1 cellular context compared by ENCODE assay signal in the genomic region with DNA sequence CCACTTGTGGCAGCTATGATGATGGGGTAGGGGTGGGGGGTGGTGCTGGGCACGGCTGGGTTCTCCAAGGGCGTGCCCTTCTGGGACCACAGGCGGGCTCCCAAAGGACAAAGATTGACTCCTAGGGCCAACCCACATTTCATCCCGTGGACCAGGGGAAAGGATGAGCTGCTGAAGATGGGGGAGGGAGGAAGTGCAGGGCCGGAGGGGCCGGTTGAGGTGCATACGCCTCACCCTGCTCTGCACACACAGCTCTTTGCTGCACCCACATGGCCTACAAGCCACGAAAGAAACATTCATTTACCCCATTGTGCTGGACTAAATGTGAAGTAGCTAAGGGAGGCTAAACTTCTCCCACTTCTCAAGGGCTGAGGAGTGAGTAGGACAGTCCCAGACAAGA.
TF ChIP-seq lines count a peak whose summit lies in the region.

No MANE protein-coding gene starts in this region.

TF ChIP-seq in K562, 482 proteins besides CTCF, POLR2A, EP300 and RAD21 (continues in another document):
- no peak for TF ChIP-seq TRIM24 (IDR thresholded peaks at IDR 0.05)
- TF ChIP-seq, protein P1, sequence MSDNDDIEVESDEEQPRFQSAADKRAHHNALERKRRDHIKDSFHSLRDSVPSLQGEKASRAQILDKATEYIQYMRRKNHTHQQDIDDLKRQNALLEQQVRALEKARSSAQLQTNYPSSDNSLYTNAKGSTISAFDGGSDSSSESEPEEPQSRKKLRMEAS (CRISPR knock-in tag; IDR thresholded peaks at IDR 0.05) = no peak
- TF ChIP-seq, protein P2, sequence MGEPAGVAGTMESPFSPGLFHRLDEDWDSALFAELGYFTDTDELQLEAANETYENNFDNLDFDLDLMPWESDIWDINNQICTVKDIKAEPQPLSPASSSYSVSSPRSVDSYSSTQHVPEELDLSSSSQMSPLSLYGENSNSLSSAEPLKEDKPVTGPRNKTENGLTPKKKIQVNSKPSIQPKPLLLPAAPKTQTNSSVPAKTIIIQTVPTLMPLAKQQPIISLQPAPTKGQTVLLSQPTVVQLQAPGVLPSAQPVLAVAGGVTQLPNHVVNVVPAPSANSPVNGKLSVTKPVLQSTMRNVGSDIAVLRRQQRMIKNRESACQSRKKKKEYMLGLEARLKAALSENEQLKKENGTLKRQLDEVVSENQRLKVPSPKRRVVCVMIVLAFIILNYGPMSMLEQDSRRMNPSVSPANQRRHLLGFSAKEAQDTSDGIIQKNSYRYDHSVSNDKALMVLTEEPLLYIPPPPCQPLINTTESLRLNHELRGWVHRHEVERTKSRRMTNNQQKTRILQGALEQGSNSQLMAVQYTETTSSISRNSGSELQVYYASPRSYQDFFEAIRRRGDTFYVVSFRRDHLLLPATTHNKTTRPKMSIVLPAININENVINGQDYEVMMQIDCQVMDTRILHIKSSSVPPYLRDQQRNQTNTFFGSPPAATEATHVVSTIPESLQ (CRISPR knock-in tag; IDR thresholded peaks at IDR 0.05) = no peak
- TF ChIP-seq FIP1L1 (IDR thresholded peaks at IDR 0.05; ENCODE audit: low read depth, low read length, poor library complexity, severe bottlenecking) = no peak
- no peak for TF ChIP-seq ELK1 (CRISPR knock-in tag; IDR thresholded peaks at IDR 0.05)
- TF ChIP-seq STAG1 (CRISPR knock-in tag; IDR thresholded peaks at IDR 0.05; ENCODE audit: borderline replicate concordance) = peak; percentile 47; the same call in 1 of the 2 replicates
- no peak for TF ChIP-seq SMAD4 (CRISPR knock-in tag; conservative IDR thresholded peaks at IDR 0.05)
- no peak for TF ChIP-seq SIRT6 (IDR thresholded peaks at IDR 0.05; ENCODE audit: low read depth, low read length)
- no peak for TF ChIP-seq SMARCC2 (IDR thresholded peaks at IDR 0.05; ENCODE audit: low read depth)
- no peak for TF ChIP-seq SNAPC5 (CRISPR knock-in tag; IDR thresholded peaks at IDR 0.05)
- no peak for TF ChIP-seq TGIF2 (CRISPR knock-in tag; IDR thresholded peaks at IDR 0.05)
- TF ChIP-seq ZNF124 (CRISPR knock-in tag; IDR thresholded peaks at IDR 0.05) = no peak
- no peak for TF ChIP-seq FOXP1 (CRISPR knock-in tag; IDR thresholded peaks at IDR 0.05)
- TF ChIP-seq PCBP1 (IDR thresholded peaks at IDR 0.05; ENCODE audit: low read depth, low read length, poor library complexity, severe bottlenecking) = no peak
- TF ChIP-seq PML (IDR thresholded peaks at IDR 0.05; ENCODE audit: low read length) = no peak
- TF ChIP-seq, protein P3, sequence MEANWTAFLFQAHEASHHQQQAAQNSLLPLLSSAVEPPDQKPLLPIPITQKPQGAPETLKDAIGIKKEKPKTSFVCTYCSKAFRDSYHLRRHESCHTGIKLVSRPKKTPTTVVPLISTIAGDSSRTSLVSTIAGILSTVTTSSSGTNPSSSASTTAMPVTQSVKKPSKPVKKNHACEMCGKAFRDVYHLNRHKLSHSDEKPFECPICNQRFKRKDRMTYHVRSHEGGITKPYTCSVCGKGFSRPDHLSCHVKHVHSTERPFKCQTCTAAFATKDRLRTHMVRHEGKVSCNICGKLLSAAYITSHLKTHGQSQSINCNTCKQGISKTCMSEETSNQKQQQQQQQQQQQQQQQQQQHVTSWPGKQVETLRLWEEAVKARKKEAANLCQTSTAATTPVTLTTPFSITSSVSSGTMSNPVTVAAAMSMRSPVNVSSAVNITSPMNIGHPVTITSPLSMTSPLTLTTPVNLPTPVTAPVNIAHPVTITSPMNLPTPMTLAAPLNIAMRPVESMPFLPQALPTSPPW (CRISPR knock-in tag; IDR thresholded peaks at IDR 0.05) = no peak
- TF ChIP-seq ZNF134 (CRISPR knock-in tag; conservative IDR thresholded peaks at IDR 0.05) = no peak
- TF ChIP-seq THRAP3 (IDR thresholded peaks at IDR 0.05; ENCODE audit: borderline replicate concordance) = no peak
- TF ChIP-seq, protein P4, sequence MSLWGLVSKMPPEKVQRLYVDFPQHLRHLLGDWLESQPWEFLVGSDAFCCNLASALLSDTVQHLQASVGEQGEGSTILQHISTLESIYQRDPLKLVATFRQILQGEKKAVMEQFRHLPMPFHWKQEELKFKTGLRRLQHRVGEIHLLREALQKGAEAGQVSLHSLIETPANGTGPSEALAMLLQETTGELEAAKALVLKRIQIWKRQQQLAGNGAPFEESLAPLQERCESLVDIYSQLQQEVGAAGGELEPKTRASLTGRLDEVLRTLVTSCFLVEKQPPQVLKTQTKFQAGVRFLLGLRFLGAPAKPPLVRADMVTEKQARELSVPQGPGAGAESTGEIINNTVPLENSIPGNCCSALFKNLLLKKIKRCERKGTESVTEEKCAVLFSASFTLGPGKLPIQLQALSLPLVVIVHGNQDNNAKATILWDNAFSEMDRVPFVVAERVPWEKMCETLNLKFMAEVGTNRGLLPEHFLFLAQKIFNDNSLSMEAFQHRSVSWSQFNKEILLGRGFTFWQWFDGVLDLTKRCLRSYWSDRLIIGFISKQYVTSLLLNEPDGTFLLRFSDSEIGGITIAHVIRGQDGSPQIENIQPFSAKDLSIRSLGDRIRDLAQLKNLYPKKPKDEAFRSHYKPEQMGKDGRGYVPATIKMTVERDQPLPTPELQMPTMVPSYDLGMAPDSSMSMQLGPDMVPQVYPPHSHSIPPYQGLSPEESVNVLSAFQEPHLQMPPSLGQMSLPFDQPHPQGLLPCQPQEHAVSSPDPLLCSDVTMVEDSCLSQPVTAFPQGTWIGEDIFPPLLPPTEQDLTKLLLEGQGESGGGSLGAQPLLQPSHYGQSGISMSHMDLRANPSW (CRISPR knock-in tag; IDR thresholded peaks at IDR 0.05) = no peak
- TF ChIP-seq NCOA2 (IDR thresholded peaks at IDR 0.05; ENCODE audit: partially characterized antibody in 2 of 2) = no peak
- TF ChIP-seq HMG20A (CRISPR knock-in tag; conservative IDR thresholded peaks at IDR 0.05) = no peak
- no peak for TF ChIP-seq ZBED1 (IDR thresholded peaks at IDR 0.05)
- TF ChIP-seq SPI1 (IDR thresholded peaks at IDR 0.05; ENCODE audit: borderline replicate concordance, low read depth, low read length) = peak; percentile 79; the same call in 1 of the 2 replicates
- no peak for TF ChIP-seq ZNF212 (CRISPR knock-in tag; IDR thresholded peaks at IDR 0.05)
- no peak for TF ChIP-seq CBX5 (IDR thresholded peaks at IDR 0.05; ENCODE audit: borderline replicate concordance, low read depth)
- TF ChIP-seq CBX8 (IDR thresholded peaks at IDR 0.05; ENCODE audit: borderline replicate concordance, extremely low read depth, low read depth, low read length, poor library complexity, severe bottlenecking) = no peak
- no peak for TF ChIP-seq MCM2 (IDR thresholded peaks at IDR 0.05; ENCODE audit: low read depth)
- no peak for TF ChIP-seq ZNF24 (IDR thresholded peaks at IDR 0.05)
- TF ChIP-seq TAF9B (IDR thresholded peaks at IDR 0.05; ENCODE audit: partially characterized antibody) = no peak
- 0 out of 2 replicates have a peak, but pooled peaks have one; percentile 23 for TF ChIP-seq CC2D1A (IDR thresholded peaks at IDR 0.05)
- TF ChIP-seq FOXJ3 (CRISPR knock-in tag; IDR thresholded peaks at IDR 0.05) = no peak
- 0 out of 4 replicates have a peak, but pooled peaks of 1 of the 2 experiments have one; percentile 17 for TF ChIP-seq RCOR1 (IDR thresholded peaks at IDR 0.05; ENCODE audit: borderline replicate concordance in 1 of 2, low read depth in 2 of 2, low read length in 2 of 2)
- TF ChIP-seq MBD2 (IDR thresholded peaks at IDR 0.05; ENCODE audit: borderline replicate concordance, low read depth) = no peak
- TF ChIP-seq ETV5 (CRISPR knock-in tag; IDR thresholded peaks at IDR 0.05; ENCODE audit: low read depth) = peak; percentile 41; the same call in 1 of the 2 replicates
- no peak for TF ChIP-seq POLR3A (IDR thresholded peaks at IDR 0.05; ENCODE audit: borderline replicate concordance, extremely low read depth, insufficient read depth, insufficient read length)
- TF ChIP-seq MYC (IDR thresholded peaks at IDR 0.05; ENCODE audit: low read depth, low read length) = 0 out of 2 replicates have a peak, but pooled peaks have one; percentile 17
- no peak for TF ChIP-seq MYC (CRISPR knock-in tag; IDR thresholded peaks at IDR 0.05; ENCODE audit: borderline replicate concordance, low read depth)
- no peak for TF ChIP-seq DIDO1 (tag; IDR thresholded peaks at IDR 0.05; ENCODE audit: low read depth)
- no peak for TF ChIP-seq EHMT2 (IDR thresholded peaks at IDR 0.05)
- TF ChIP-seq DEAF1 (CRISPR knock-in tag; IDR thresholded peaks at IDR 0.05) = peak; percentile 67
- TF ChIP-seq, protein P5, sequence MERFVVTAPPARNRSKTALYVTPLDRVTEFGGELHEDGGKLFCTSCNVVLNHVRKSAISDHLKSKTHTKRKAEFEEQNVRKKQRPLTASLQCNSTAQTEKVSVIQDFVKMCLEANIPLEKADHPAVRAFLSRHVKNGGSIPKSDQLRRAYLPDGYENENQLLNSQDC (CRISPR knock-in tag; IDR thresholded peaks at IDR 0.05) = no peak
- TF ChIP-seq, protein P6, sequence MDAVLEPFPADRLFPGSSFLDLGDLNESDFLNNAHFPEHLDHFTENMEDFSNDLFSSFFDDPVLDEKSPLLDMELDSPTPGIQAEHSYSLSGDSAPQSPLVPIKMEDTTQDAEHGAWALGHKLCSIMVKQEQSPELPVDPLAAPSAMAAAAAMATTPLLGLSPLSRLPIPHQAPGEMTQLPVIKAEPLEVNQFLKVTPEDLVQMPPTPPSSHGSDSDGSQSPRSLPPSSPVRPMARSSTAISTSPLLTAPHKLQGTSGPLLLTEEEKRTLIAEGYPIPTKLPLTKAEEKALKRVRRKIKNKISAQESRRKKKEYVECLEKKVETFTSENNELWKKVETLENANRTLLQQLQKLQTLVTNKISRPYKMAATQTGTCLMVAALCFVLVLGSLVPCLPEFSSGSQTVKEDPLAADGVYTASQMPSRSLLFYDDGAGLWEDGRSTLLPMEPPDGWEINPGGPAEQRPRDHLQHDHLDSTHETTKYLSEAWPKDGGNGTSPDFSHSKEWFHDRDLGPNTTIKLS (IDR thresholded peaks at IDR 0.05; ENCODE audit: borderline replicate concordance, low read depth) = no peak
- TF ChIP-seq ZNF224 (CRISPR knock-in tag; IDR thresholded peaks at IDR 0.05) = no peak
- TF ChIP-seq YBX1 (IDR thresholded peaks at IDR 0.05) = no peak
- TF ChIP-seq, protein P7, sequence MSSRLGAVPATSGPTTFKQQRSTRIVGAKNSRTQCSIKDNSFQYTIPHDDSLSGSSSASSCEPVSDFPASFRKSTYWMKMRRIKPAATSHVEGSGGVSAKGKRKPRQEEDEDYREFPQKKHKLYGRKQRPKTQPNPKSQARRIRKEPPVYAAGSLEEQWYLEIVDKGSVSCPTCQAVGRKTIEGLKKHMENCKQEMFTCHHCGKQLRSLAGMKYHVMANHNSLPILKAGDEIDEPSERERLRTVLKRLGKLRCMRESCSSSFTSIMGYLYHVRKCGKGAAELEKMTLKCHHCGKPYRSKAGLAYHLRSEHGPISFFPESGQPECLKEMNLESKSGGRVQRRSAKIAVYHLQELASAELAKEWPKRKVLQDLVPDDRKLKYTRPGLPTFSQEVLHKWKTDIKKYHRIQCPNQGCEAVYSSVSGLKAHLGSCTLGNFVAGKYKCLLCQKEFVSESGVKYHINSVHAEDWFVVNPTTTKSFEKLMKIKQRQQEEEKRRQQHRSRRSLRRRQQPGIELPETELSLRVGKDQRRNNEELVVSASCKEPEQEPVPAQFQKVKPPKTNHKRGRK (tag; IDR thresholded peaks at IDR 0.05) = no peak
- no peak for TF ChIP-seq ATF4 (CRISPR knock-in tag; IDR thresholded peaks at IDR 0.05)
- TF ChIP-seq TCF7 (IDR thresholded peaks at IDR 0.05; ENCODE audit: borderline replicate concordance) = no peak
